Comparison of ENCODE assay signal across 21 cellular contexts in genomic region chr1:204812842-204813241, GRCh38. TPM values are rescaled to one million over a fixed set of nuclear protein-coding genes. Genes with fewer than 3 reads are reported as not detected.
"Had no signal": no experiment of that assay in that cellular context is flagged by ENCODE, and none has a peak within 500 bp of the region (broad histone marks: within the 10 kb centered on the region; RNA-seq: fewer than 3 reads in every experiment).

No MANE protein-coding gene starts in this region.

- H3K27me3 ChIP-seq: dorsolateral prefrontal cortex, esophagus muscularis mucosa, gastroesophageal sphincter, heart right ventricle had no signal

- DNase-seq: dermis blood vessel endothelial cell; dorsolateral prefrontal cortex; effector CD4-positive, alpha-beta T cell; effector memory CD4-positive, alpha-beta T cell; foreskin keratinocyte; heart right ventricle; hypothalamus; immature natural killer cell; left cardiac atrium; left lung; lower lobe of right lung; mesenchymal stem cell; naive B cell had no signal

- H3K36me3 ChIP-seq: esophagus muscularis mucosa, gastroesophageal sphincter, heart right ventricle, left lung, lower lobe of right lung had no signal

- H3K4me1 ChIP-seq: foreskin keratinocyte, left lung, lower lobe of right lung had no signal

- H3K27ac ChIP-seq: coronary artery, dorsolateral prefrontal cortex, foreskin keratinocyte, left lung, lower lobe of right lung had no signal

- H3K4me3 ChIP-seq: coronary artery, dorsolateral prefrontal cortex, esophagus muscularis mucosa, gastroesophageal sphincter, heart right ventricle, left lung, lower lobe of right lung, mucosa of descending colon had no signal

- H3K9me3 ChIP-seq: esophagus muscularis mucosa, gastroesophageal sphincter, left lung, lower lobe of right lung, mucosa of descending colon had no signal

- FAIRE-seq: colon, endothelial cell of umbilical vein, frontal cortex, keratinocyte had no signal

- ATAC-seq: foreskin keratinocyte, gastroesophageal sphincter, left lung, lower lobe of right lung had no signal

RNA-seq across cellular contexts. Expression of gene NFASC, which starts 57.8 kb away (rescaled TPM):
- total RNA-seq: endothelial cell of umbilical vein had no signal
- polyA plus RNA-seq: endothelial cell of umbilical vein, immature natural killer cell had no signal
